ENCODE assay signal across 8 cellular contexts in genomic region chr19:38514812-38515633, GRCh38.
DNase-seq lines count a peak whose midpoint lies in the region; ATAC-seq and TF ChIP-seq lines count a peak whose summit lies in the region.

No MANE protein-coding gene starts in this region.

- no peak overlapping the region for H3K14ac ChIP-seq in IMR-90 (replicated peaks; ENCODE audit: low read depth, low read length)

- peak; percentile 93 for DNase-seq in ELF-1 (ENCODE audit: low read depth, low spot score)
- peak; percentile 37 for DNase-seq in IMR-90
- DNase-seq in SK-MEL-5 (ENCODE audit: low read depth, low spot score): peak; percentile 60
- DNase-seq in activated gamma-delta T cell treated with anti-CD3 and anti-CD28 coated beads, Interleukin-2, amount 50 U/mL, for 16 hours (ENCODE audit: low read depth): peak; percentile 61
- peak; percentile 86 for DNase-seq in germinal center (ENCODE audit: low spot score)
- DNase-seq in posterior vena cava (ENCODE audit: low spot score): peak; percentile 90
- DNase-seq in upper lobe of right lung: peak; percentile 86

- no peak overlapping the region for H2BK5ac ChIP-seq in IMR-90 (ENCODE audit: low read depth, low read length, poor library complexity, severe bottlenecking)

- intact Hi-C loops in IMR-90 (cut with micrococcal nuclease) (loop anchor here (1.0 to 10.0 kb wide), 4 partner anchors 104 to 415 kb away; partner anchors contain the start of genes EIF3K, MRPS12 and SARS2), posterior vena cava (cut with DNase I) (loop anchor here (5.0 to 10.0 kb wide), 2 partner anchors 110 to 117 kb away; partner anchors contain the start of gene FAM98C (in 1 of the 2)), upper lobe of right lung (cut with DNase I) (no loop called here)

- no peak for TF ChIP-seq POLR2A in IMR-90 (IDR thresholded peaks at IDR 0.05; ENCODE audit: low read depth, low read length)

- dilution Hi-C loops in IMR-90 (cut with HindIII; ENCODE audit: low sequenced_read_pairs, unreplicated experiment): no loop called here

- POLR2A ChIA-PET in IMR-90 (lab: Charles Lee; ENCODE audit: unreplicated experiment): no interaction called here

- peak; percentile 99 for ATAC-seq in IMR-90 (ENCODE audit: low read depth)
- peak; percentile 92 for ATAC-seq in upper lobe of right lung
- ATAC-seq in HG03439 (IDR thresholded peaks at IDR 0.05; ENCODE audit: unreplicated experiment): no peak

- WGBS in IMR-90 (ENCODE audit: extremely low coverage in 2 of 2, insufficient read length in 1 of 2), 2 experiments: 33% methylated on average over 6 of the region's 32 CpGs; no CpG with 5 or more reads in 1 of the 2 experiments

- no peaks in the 10 kb centered on the region for H3K79me1 ChIP-seq in IMR-90 (ENCODE audit: low read depth in 1 of 2, low read length in 2 of 2)

- H3K9me1 ChIP-seq in IMR-90 (ENCODE audit: insufficient read depth, low read length): no peaks in the 10 kb centered on the region

- H3K4me2 ChIP-seq in IMR-90 (ENCODE audit: low read depth, low read length): no peak overlapping the region; the same call in 1 of the 2 replicates

- H3K56ac ChIP-seq in IMR-90 (ENCODE audit: extremely low read depth, insufficient read depth, low read length): no peak overlapping the region

- H3K27me3 ChIP-seq in IMR-90 (ENCODE audit: control insufficient read depth, insufficient read depth, low read length): peaks cover 15% of the 10 kb centered on the region
- H3K27me3 ChIP-seq in upper lobe of right lung: no peaks in the 10 kb centered on the region

- in situ Hi-C loops in IMR-90 (cut with MboI; ENCODE audit: low sequenced_read_pairs) (no loop called here), SK-MEL-5 (cut with HindIII; ENCODE audit: low pct_unique_long_range_greater_than_20kb, low sequenced_read_pairs) (no loop called here)

- no peak overlapping the region for H4K8ac ChIP-seq in IMR-90 (ENCODE audit: low read depth in 2 of 2, low read length in 2 of 2)

- no peaks in the 10 kb centered on the region for H3K9me3 ChIP-seq in IMR-90 (ENCODE audit: control insufficient read depth, insufficient read depth, low read length)
- H3K9me3 ChIP-seq in upper lobe of right lung: no peaks in the 10 kb centered on the region

- H3K23ac ChIP-seq in IMR-90 (ENCODE audit: low read depth, low read length): no peak overlapping the region

- H4K20me1 ChIP-seq in IMR-90 (ENCODE audit: insufficient read depth, low read length): no peaks in the 10 kb centered on the region

- no peak overlapping the region for H3K9ac ChIP-seq in IMR-90 (ENCODE audit: low read depth, low read length)

- BruUV-seq in IMR-90 (replicated peaks; lab: Mats Ljungman, UMichigan): no TSS peak

- no peak overlapping the region for H3K18ac ChIP-seq in IMR-90 (ENCODE audit: low read depth, low read length)

- H2BK20ac ChIP-seq in IMR-90 (ENCODE audit: low read depth, low read length): no peak overlapping the region

- H3K4ac ChIP-seq in IMR-90 (ENCODE audit: low read depth, low read length): no peak overlapping the region

- no peak overlapping the region for H2BK120ac ChIP-seq in IMR-90 (ENCODE audit: low read depth, low read length)

- H4K91ac ChIP-seq in IMR-90 (ENCODE audit: insufficient read depth, low read depth, low read length): no peak overlapping the region

- TF ChIP-seq CTCF in IMR-90 (conservative IDR thresholded peaks at IDR 0.05; ENCODE audit: low read depth, low read length) (peak; percentile 83), upper lobe of right lung (IDR thresholded peaks at IDR 0.05) (peak; percentile 86)

- CTCF ChIA-PET in IMR-90 (lab: Yijun Ruan, JAX): interaction anchor here (0.6 to 1.1 kb wide), 2 partner anchors 120 to 124 kb away, joined by 3 read pairs; no protein-coding TSS in a partner anchor

- H2AFZ ChIP-seq in IMR-90 (replicated peaks; ENCODE audit: low read length, poor library complexity): peak overlapping the region; percentile 89

- H3K4me1 ChIP-seq in IMR-90 (ENCODE audit: control insufficient read depth, insufficient read depth, low read length): no peaks in the 10 kb centered on the region
- H3K4me1 ChIP-seq in upper lobe of right lung: no peaks in the 10 kb centered on the region

- no peak overlapping the region for H2BK15ac ChIP-seq in IMR-90 (ENCODE audit: low read depth, low read length)

- H4K5ac ChIP-seq in IMR-90 (ENCODE audit: low read depth, low read length): no peak overlapping the region

- no peak overlapping the region for H3K27ac ChIP-seq in IMR-90 (ENCODE audit: insufficient read depth, low read length)
- H3K27ac ChIP-seq in upper lobe of right lung: no peak overlapping the region

- H2AK9ac ChIP-seq in IMR-90 (replicated peaks; ENCODE audit: low read depth, low read length, poor library complexity): peak overlapping the region; percentile 9

- H3K36me3 ChIP-seq in IMR-90 (ENCODE audit: control insufficient read depth, insufficient read depth, low read length) (no peaks in the 10 kb centered on the region), upper lobe of right lung (no peaks in the 10 kb centered on the region)

- no peak overlapping the region for H2AK5ac ChIP-seq in IMR-90 (ENCODE audit: low read depth, low read length)

- peak; percentile 90 for TF ChIP-seq RAD21 in IMR-90 (IDR thresholded peaks at IDR 0.05; ENCODE audit: low read length)

- H3K4me3 ChIP-seq in IMR-90 (ENCODE audit: insufficient read depth, low read depth, low read length): no peak overlapping the region
- H3K4me3 ChIP-seq in upper lobe of right lung: no peak overlapping the region

TF ChIP-seq in IMR-90, 13 proteins besides CTCF, POLR2A, EP300 and RAD21:
- TF ChIP-seq NFE2L2 (IDR thresholded peaks at IDR 0.05; ENCODE audit: low read depth, low read length): no peak
- peak; percentile 69 for TF ChIP-seq SMC3 (IDR thresholded peaks at IDR 0.05; ENCODE audit: low read depth, low read length)
- no peak for TF ChIP-seq FOS (IDR thresholded peaks at IDR 0.05; ENCODE audit: low read depth, low read length)
- TF ChIP-seq BHLHE40 (IDR thresholded peaks at IDR 0.05; ENCODE audit: low read depth, low read length): no peak

Comparison
In these comparisons a context has a peak if more than half of its experiments do, and no peak if none do; other contexts are left out.
1. DNase-seq: peak in every context shown above with its lines; median percentile 93 in ELF-1; 90 in posterior vena cava; 86 in germinal center; 86 in upper lobe of right lung; 61 in activated gamma-delta T cell treated with anti-CD3 and anti-CD28 coated beads, Interleukin-2, amount 50 U/mL, for 16 hours; 60 in SK-MEL-5; 37 in IMR-90.